Comparison of ENCODE assay signal across 24 cellular contexts in the genomic region with DNA sequence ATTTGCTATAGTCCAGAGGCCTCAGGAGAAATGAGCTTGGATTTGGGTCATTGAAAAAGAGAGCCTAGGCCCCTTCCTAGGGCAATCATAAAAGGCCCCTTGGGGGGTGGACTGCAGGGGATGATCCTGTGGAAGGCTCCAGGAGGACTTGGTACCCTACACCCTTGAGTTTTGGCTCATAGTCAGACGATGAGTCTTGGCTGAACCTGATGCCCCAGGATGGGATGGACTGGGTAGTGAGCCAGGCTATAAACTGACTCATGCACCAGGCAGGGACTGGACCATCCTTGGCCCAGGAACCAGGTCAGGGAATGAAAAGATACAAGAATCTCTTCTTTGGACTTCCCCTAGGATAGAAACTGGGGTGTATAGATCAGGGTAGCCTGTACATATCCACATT. TPM values are rescaled to one million over a fixed set of nuclear protein-coding genes. Genes with fewer than 3 reads are reported as not detected.
DNase-seq lines count a peak whose midpoint lies in the region; ATAC-seq, FAIRE-seq and TF ChIP-seq lines count a peak whose summit lies in the region.
"Had no signal": no experiment of that assay in that cellular context is flagged by ENCODE, and none has a peak within 500 bp of the region (broad histone marks: within the 10 kb centered on the region; RNA-seq: fewer than 3 reads in every experiment).

No MANE protein-coding gene starts in this region.

- no peak overlapping the region for H3K14ac ChIP-seq in H1 (ENCODE audit: insufficient read length)

- no peaks in the 10 kb centered on the region for H3K36me3 ChIP-seq in H1 (ENCODE audit: control insufficient read depth in 2 of 4, insufficient read depth in 4 of 4, low read length in 3 of 4)
- H3K36me3 ChIP-seq: neutrophil, Peyer's patch, spleen had no signal

- H3K4me1 ChIP-seq in H1 (replicated peaks in 1 of 4; ENCODE audit: control insufficient read depth in 3 of 4, insufficient read depth in 4 of 4, low read length in 3 of 4), result peaks cover 6 to 17% (median 8%) of the 10 kb centered on the region in 4 experiments; a peak in 5 of 7 replicates
- H3K4me1 ChIP-seq: spleen had no signal

- TF ChIP-seq CTCF in H1 (IDR thresholded peaks at IDR 0.05; ENCODE audit: control extremely low read depth in 1 of 3, insufficient read depth in 1 of 3, low read depth in 1 of 3, low read length in 3 of 3) (no peak), omental fat pad (IDR thresholded peaks at IDR 0.05) (no peak)

- FAIRE-seq in H1 (lab: Jason Lieb, UNC), result no peak

- no peak overlapping the region for H3K4ac ChIP-seq in H1 (replicated peaks; ENCODE audit: insufficient read length, low read depth, low read length)

- H2AK5ac ChIP-seq in H1 (ENCODE audit: low read depth, low read length), result no peak overlapping the region

- POLR2A ChIA-PET in H1 (lab: Charles Lee; ENCODE audit: partially characterized antibody), result interaction anchor here (1.0 kb wide), 1 partner anchor 17 kb away, joined by 3 read pairs; no protein-coding TSS in a partner anchor

- 94% methylated on average over 1 of the region's 1 CpG; no CpG with 5 or more reads in 1 of the 2 experiments for WGBS in H1 (ENCODE audit: extremely low coverage in 1 of 2, insufficient coverage in 1 of 2, insufficient read length in 1 of 2, insufficient replicate concordance in 2 of 2, low coverage in 1 of 2, low lambda C conversion rate in 2 of 2, missing lambda C conversion rate in 1 of 2), 2 experiments

- H2BK20ac ChIP-seq in H1 (ENCODE audit: low read length), result no peak overlapping the region

- H3K27ac ChIP-seq in H1 (ENCODE audit: low read depth, low read length), result no peak overlapping the region
- H3K27ac ChIP-seq: esophagus muscularis mucosa, neutrophil, Peyer's patch, SK-N-MC, spleen had no signal

- H4K8ac ChIP-seq in H1 (ENCODE audit: extremely low read depth, insufficient read depth, low read length), result no peak overlapping the region

- H3K9me3 ChIP-seq in H1 (ENCODE audit: insufficient read depth in 2 of 2, low read depth in 1 of 2, low read length in 1 of 2), result no peaks in the 10 kb centered on the region
- H3K9me3 ChIP-seq: esophagus muscularis mucosa, neutrophil, Peyer's patch, spleen, thoracic aorta had no signal

- no peak overlapping the region for H3K9ac ChIP-seq in H1 (replicated peaks in 1 of 4; ENCODE audit: extremely low read depth in 1 of 4, low read depth in 3 of 4, low read length in 3 of 4)

- peak; percentile 89 for ATAC-seq in omental fat pad (ENCODE audit: low FRiP score)
- ATAC-seq in HG02763 (IDR thresholded peaks at IDR 0.05; ENCODE audit: unreplicated experiment), result no peak
- ATAC-seq: HCT116; stimulated activated naive B cell treated with anti-CD40 and anti-IgM and Interleukin-4, amounts not matched to agents 10 μg/mL and 1 μg/mL and 100 μg/mL, for 72 hours had no signal

- no peak overlapping the region for H3K18ac ChIP-seq in H1 (ENCODE audit: extremely low read depth, low read length)

- DNase-seq in EH (ENCODE audit: low read depth), result peak; percentile 45
- peak; percentile 22 for DNase-seq in HCEC 1CT
- DNase-seq in H1 (ENCODE audit: low read depth in 1 of 2, low spot score in 2 of 2), result no peak
- DNase-seq in omental fat pad (ENCODE audit: low spot score), result no peak
- no peak for DNase-seq in stimulated activated CD4-positive, alpha-beta T cell treated with anti-CD3 and anti-CD28 coated beads, Interleukin-4, amount 100 ng/mL, for 24 hours
- DNase-seq in COR-L47 (lab: John Stamatoyannopoulos, UW), result no peak
- DNase-seq: activated CD4-positive, alpha-beta T cell treated with anti-CD3 and anti-CD28 coated beads, Interleukin-2, amount 10 ng/mL, durations not matched to agents 7 days and 5 days; activated naive CD4-positive, alpha-beta T cell treated with Interleukin-2 at 50 U/mL for 16 hours; activated T-cell treated with anti-CD3 and anti-CD28 coated beads, Interleukin-2, amount 50 U/mL, for 48 hours; CD4-positive, alpha-beta T cell; cortex of kidney; NCI-H1694; NCI-H2171; NCI-H526 treated with DMSO at 0.1 percent for 48 hours; spleen; stimulated activated CD4-positive, alpha-beta T cell treated with anti-CD3 and anti-CD28 coated beads, Interleukin-2, amount 100 ng/mL, for 48 hours; stimulated activated naive B cell treated with anti-CD40 and anti-IgM and Interleukin-4, amounts not matched to agents 10 μg/mL and 1 μg/mL and 100 μg/mL, for 72 hours had no signal

- H3K23ac ChIP-seq in H1 (ENCODE audit: insufficient read length), result no peak overlapping the region

- TF ChIP-seq RAD21 in H1 (IDR thresholded peaks at IDR 0.05 in 1 of 2, conservative IDR thresholded peaks at IDR 0.05 in 1 of 2; ENCODE audit: low read depth in 2 of 2, low read length in 2 of 2), result no peak

- no peak for TF ChIP-seq EP300 in H1 (IDR thresholded peaks at IDR 0.05; ENCODE audit: borderline replicate concordance in 1 of 2, low read depth in 2 of 2, low read length in 2 of 2)

- no peaks in the 10 kb centered on the region for H3K79me2 ChIP-seq in H1 (ENCODE audit: control insufficient read depth in 1 of 2, insufficient read depth in 2 of 2, low read length in 2 of 2)

- peak overlapping the region; percentile 51; the same call in 1 of the 2 replicates for H2BK15ac ChIP-seq in H1 (ENCODE audit: low read length)

- no peaks in the 10 kb centered on the region for H3K79me1 ChIP-seq in H1 (ENCODE audit: low read depth, low read length)

- no peak overlapping the region for H2BK5ac ChIP-seq in H1 (ENCODE audit: low read depth, low read length)

- TF ChIP-seq POLR2A in H1 (IDR thresholded peaks at IDR 0.05; ENCODE audit: control extremely low read depth in 1 of 2, low read depth in 2 of 2, low read length in 2 of 2), result no peak

- no peak overlapping the region for H2AFZ ChIP-seq in H1 (ENCODE audit: low read length)

- H4K91ac ChIP-seq in H1 (replicated peaks; ENCODE audit: insufficient read length, low read length), result no peak overlapping the region

- H3K27me3 ChIP-seq in H1 (replicated peaks in 1 of 4; ENCODE audit: control insufficient read depth in 3 of 4, extremely low read depth in 1 of 4, insufficient read depth in 3 of 4, low read length in 3 of 4), result no peaks in the 10 kb centered on the region
- H3K27me3 ChIP-seq: esophagus muscularis mucosa, Peyer's patch had no signal

- H4K5ac ChIP-seq in H1 (ENCODE audit: insufficient read length, low read depth, low read length), result no peak overlapping the region

- no peaks in the 10 kb centered on the region for H3K23me2 ChIP-seq in H1 (ENCODE audit: low read depth, low read length)

- CTCF ChIA-PET in H1 (lab: Charles Lee; ENCODE audit: partially characterized antibody), result interaction anchor here (1.5 to 2.2 kb wide), 10 partner anchors 8 to 365 kb away, joined by 3 to 10 read pairs (median 8); no protein-coding TSS in a partner anchor

- H2BK120ac ChIP-seq in H1 (replicated peaks; ENCODE audit: low read depth, low read length), result no peak overlapping the region

- no peaks in the 10 kb centered on the region for H4K20me1 ChIP-seq in H1 (replicated peaks in 1 of 2; ENCODE audit: control insufficient read depth in 1 of 2, insufficient read depth in 2 of 2, low read length in 2 of 2)

- no peak overlapping the region for H3K4me3 ChIP-seq in H1 (ENCODE audit: extremely low read depth in 1 of 4, insufficient read depth in 2 of 4, low read depth in 3 of 4, low read length in 4 of 4)
- H3K4me3 ChIP-seq: esophagus muscularis mucosa, Peyer's patch, SK-N-MC, spleen, thoracic aorta had no signal

- no peak overlapping the region for H3K56ac ChIP-seq in H1 (replicated peaks; ENCODE audit: insufficient read length, low read depth, low read length)

- H3K4me2 ChIP-seq in H1 (ENCODE audit: insufficient read depth in 1 of 2, low read depth in 2 of 2, low read length in 2 of 2), result no peak overlapping the region

- H2BK12ac ChIP-seq in H1 (ENCODE audit: low read depth, low read length), result no peak overlapping the region

TF ChIP-seq in H1, 55 proteins besides CTCF, POLR2A, EP300 and RAD21:
- TF ChIP-seq, protein P1, sequence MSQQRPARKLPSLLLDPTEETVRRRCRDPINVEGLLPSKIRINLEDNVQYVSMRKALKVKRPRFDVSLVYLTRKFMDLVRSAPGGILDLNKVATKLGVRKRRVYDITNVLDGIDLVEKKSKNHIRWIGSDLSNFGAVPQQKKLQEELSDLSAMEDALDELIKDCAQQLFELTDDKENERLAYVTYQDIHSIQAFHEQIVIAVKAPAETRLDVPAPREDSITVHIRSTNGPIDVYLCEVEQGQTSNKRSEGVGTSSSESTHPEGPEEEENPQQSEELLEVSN (IDR thresholded peaks at IDR 0.05), result no peak
- TF ChIP-seq TCF12 (IDR thresholded peaks at IDR 0.05; ENCODE audit: low read depth, low read length) (no peak), PHF8 (conservative IDR thresholded peaks at IDR 0.05; ENCODE audit: low read depth, low read length) (no peak), RXRA (IDR thresholded peaks at IDR 0.05; ENCODE audit: insufficient read depth, low read depth, low read length) (no peak), EGR1 (IDR thresholded peaks at IDR 0.05; ENCODE audit: borderline replicate concordance, low read depth, low read length) (no peak), BRCA1 (IDR thresholded peaks at IDR 0.05; ENCODE audit: low read depth, low read length) (no peak), SUZ12 (IDR thresholded peaks at IDR 0.05; ENCODE audit: low read length) (no peak), KDM1A (IDR thresholded peaks at IDR 0.05; ENCODE audit: borderline replicate concordance, low read length) (no peak), KDM5A (IDR thresholded peaks at IDR 0.05; ENCODE audit: low read length) (no peak), RNF2 (IDR thresholded peaks at IDR 0.05; ENCODE audit: borderline replicate concordance, low read depth, low read length, missing control alignments, poor library complexity, severe bottlenecking) (no peak), SRF (IDR thresholded peaks at IDR 0.05; ENCODE audit: low read depth, low read length) (no peak)

RNA-seq across cellular contexts. Expression of a gene that starts 54.2 kb away (rescaled TPM):
- total RNA-seq in H1 (2021; fragmentation: NEBNext Ultra II Directional; extraction: Animal tissue kit (Norgen Biotek cat#: 25700)), result 66.9 and 73.6 TPM in 2 replicates
- 35.2 and 35.6 TPM in 2 replicates for polyA plus RNA-seq in H1 (2011; rRNA removed)
- 21.6 TPM for polyA plus RNA-seq in H1 (2011; cell fraction: cytosol; rRNA removed)
- 81.7 TPM for polyA plus RNA-seq in H1 (2011; cell fraction: nucleus; rRNA removed)
- 40.1 to 57.0 TPM (median 50.4 TPM) in 4 replicates for polyA plus RNA-seq in H1 (2012, experiment 1 of 2)
- polyA plus RNA-seq in H1 (2012, experiment 2 of 2), result 6.8 TPM
- 20.8 TPM for polyA plus RNA-seq in H1 (2013, experiment 1 of 2)
- polyA plus RNA-seq in H1 (2013, experiment 2 of 2), result 18.0 TPM
- polyA minus RNA-seq in H1 (2011; rRNA and poly(A)+ RNA removed), result 96.9 and 105 TPM in 2 replicates
- polyA minus RNA-seq in H1 (2011; cell fraction: cytosol; rRNA and poly(A)+ RNA removed), result 61.2 TPM
- polyA minus RNA-seq in H1 (2011; cell fraction: nucleus; rRNA and poly(A)+ RNA removed), result 145 TPM
- 10 to 100 TPM in 2 of 4 donors, 1 to 10 TPM in 2; 6.3 to 41.6 (median 13.0) TPM for total RNA-seq in omental fat pad

Comparison
In these comparisons a context has a peak if more than half of its experiments do, and no peak if none do; other contexts are left out.
1. DNase-seq: peak in EH (single experiment) and HCEC 1CT (single experiment); none in H1 (0 of 2), omental fat pad (single experiment), stimulated activated CD4-positive, alpha-beta T cell treated with anti-CD3 and anti-CD28 coated beads, Interleukin-4, amount 100 ng/mL, for 24 hours (single experiment) and COR-L47 (single experiment).